In the genomic region with DNA sequence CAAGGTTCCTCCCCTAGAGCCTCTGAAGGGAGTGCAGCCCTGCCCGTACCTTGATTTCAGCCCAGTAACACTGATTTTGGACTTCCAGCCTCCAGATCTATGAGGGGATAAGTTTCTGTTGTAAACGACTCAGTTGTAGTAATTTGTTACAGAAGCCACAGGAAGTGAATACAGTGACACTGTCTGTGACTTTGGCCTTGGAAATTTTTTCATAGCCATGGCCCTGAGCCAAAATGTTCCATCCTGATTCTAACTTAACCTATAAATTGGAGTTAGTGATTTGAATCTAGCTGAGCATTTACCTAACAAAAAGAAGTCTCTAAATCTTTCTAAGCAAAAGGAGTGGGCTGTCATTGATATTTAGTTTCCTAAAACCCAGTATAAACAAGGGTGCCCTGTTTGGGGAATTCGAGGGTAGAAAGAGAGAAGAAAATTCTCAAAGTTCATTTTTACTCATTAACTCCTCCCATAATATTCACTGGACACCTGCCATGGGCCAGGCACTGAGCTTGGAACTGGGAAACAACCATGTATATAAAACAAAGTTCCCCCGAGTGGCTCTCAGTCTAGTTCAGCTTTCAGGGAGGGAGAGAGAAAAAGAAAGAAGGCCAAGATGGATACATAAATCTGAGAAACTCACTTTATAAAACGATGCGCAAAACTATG, we compare ENCODE assay signal across 18 cellular contexts.
DNase-seq lines count a peak whose midpoint lies in the region; ATAC-seq and TF ChIP-seq lines count a peak whose summit lies in the region.
"Had no signal": no experiment of that assay in that cellular context is flagged by ENCODE, and none has a peak within 500 bp of the region (broad histone marks: within the 10 kb centered on the region; RNA-seq: fewer than 3 reads in every experiment).

No MANE protein-coding gene starts in this region.

- H4K8ac ChIP-seq in H9 (replicated peaks; ENCODE audit: insufficient read length, low read depth, low read length) (no peak overlapping the region), trophoblast cell (ENCODE audit: low read depth, low read length) (peak overlapping the region; percentile 71)

- H3K27ac ChIP-seq in H9 (ENCODE audit: insufficient read length, low read depth, low read length): peak overlapping the region; percentile 5
- peak overlapping the region; percentile 66 to 79; a peak in 3 of 4 replicates for H3K27ac ChIP-seq in SK-N-SH (ENCODE audit: low read depth in 2 of 2, low read length in 1 of 2)
- peak overlapping the region; percentile 99 for H3K27ac ChIP-seq in trophoblast cell (ENCODE audit: low read depth, low read length)
- peak overlapping the region in 1 of 5 donors; percentile 35 for H3K27ac ChIP-seq in stomach
- H3K27ac ChIP-seq in upper lobe of left lung: no peak overlapping the region
- H3K27ac ChIP-seq: BLaER1 treated with 17β-estradiol and CSF1 and Interleukin-3, amounts not matched to agents 10 nM and 100 nM; prostate gland had no signal

- H2BK12ac ChIP-seq in H9 (ENCODE audit: insufficient read length, low read depth, low read length) (no peak overlapping the region), trophoblast cell (ENCODE audit: low read length) (peak overlapping the region; percentile 96)

- H3K9ac ChIP-seq in H9 (ENCODE audit: extremely low read depth, insufficient read length, low read length) (no peak overlapping the region), SK-N-SH (no peak overlapping the region), trophoblast cell (ENCODE audit: low read length) (no peak overlapping the region)
- H3K9ac ChIP-seq: BLaER1 treated with 17β-estradiol and CSF1 and Interleukin-3, amounts not matched to agents 10 nM and 100 nM had no signal

- H3K27me3 Mint-ChIP-seq in H9 (ENCODE audit: low read depth): no peaks in the 10 kb centered on the region

- no peak for TF ChIP-seq POLR2A in stomach (IDR thresholded peaks at IDR 0.05)
- TF ChIP-seq POLR2A in upper lobe of left lung (IDR thresholded peaks at IDR 0.05): no peak

- H3K18ac ChIP-seq in H9 (ENCODE audit: insufficient read length, low read depth, low read length) (no peak overlapping the region), trophoblast cell (ENCODE audit: low read length) (no peak overlapping the region)

- H3K14ac ChIP-seq in H9 (ENCODE audit: insufficient read depth, low read length) (no peak overlapping the region), trophoblast cell (ENCODE audit: low read length) (peak overlapping the region; percentile 57)

- peaks cover 32 to 34% of the 10 kb centered on the region in 2 experiments for H3K4me1 Mint-ChIP-seq in H9

- no peak overlapping the region for H2BK5ac ChIP-seq in H9 (ENCODE audit: insufficient read length, low read length)
- peak overlapping the region; percentile 96 for H2BK5ac ChIP-seq in trophoblast cell (ENCODE audit: low read depth, low read length, poor library complexity)

- H3K56ac ChIP-seq in H9 (ENCODE audit: insufficient read length, low read depth, low read length): no peak overlapping the region

- no peak for TF ChIP-seq RAD21 in SK-N-SH (IDR thresholded peaks at IDR 0.05; ENCODE audit: low read length)

- no peaks in the 10 kb centered on the region for H3K36me3 Mint-ChIP-seq in H9 (ENCODE audit: insufficient read depth in 1 of 3, low read depth in 3 of 3)

- H3K4me3 ChIP-seq in SK-N-SH (ENCODE audit: low read depth in 2 of 2, low read length in 1 of 2) (no peak overlapping the region), fibroblast of villous mesenchyme (ENCODE audit: low read depth, low read length) (no peak overlapping the region), trophoblast cell (ENCODE audit: low read depth, low read length) (no peak overlapping the region), stomach (no peak overlapping the region), upper lobe of left lung (no peak overlapping the region)
- H3K4me3 ChIP-seq: BLaER1 treated with 17β-estradiol and CSF1 and Interleukin-3, amounts not matched to agents 10 nM and 100 nM; prostate gland had no signal

- DNase-seq in H9 (no peak), SK-N-SH (no peak), fibroblast of villous mesenchyme (ENCODE audit: low read depth) (peak; percentile 6), trophoblast cell (peak in 1 of 2 donors; percentile 34), stomach (no peak), putamen (ENCODE audit: low spot score) (no peak), NCI-H1092 treated with DMSO at 0.1 percent for 48 hours (lab: John Stamatoyannopoulos, UW) (no peak), upper lobe of left lung (no peak)
- DNase-seq: activated CD4-positive, alpha-beta T cell treated with anti-CD3 and anti-CD28 coated beads for 1 hour; amygdala; effector CD8-positive, alpha-beta T cell; hippocampal formation; midbrain; stimulated activated CD4-positive, alpha-beta T cell treated with anti-CD3 and anti-CD28 coated beads, Interleukin-4, amount 100 ng/mL, for 1 hour; stimulated activated naive CD4-positive, alpha-beta T cell had no signal

- H4K12ac ChIP-seq in trophoblast cell (ENCODE audit: low read depth, low read length): no peak overlapping the region

- H2AK5ac ChIP-seq in H9 (ENCODE audit: insufficient read length, low read length): no peak overlapping the region
- peak overlapping the region; percentile 76 for H2AK5ac ChIP-seq in trophoblast cell (ENCODE audit: low read length)

- H3K9me2 ChIP-seq in SK-N-SH: no peaks in the 10 kb centered on the region

- H3K36me3 ChIP-seq in SK-N-SH (replicated peaks in 1 of 2; ENCODE audit: control insufficient read depth in 1 of 2, insufficient read depth in 2 of 2, low read length in 1 of 2) (no peaks in the 10 kb centered on the region), trophoblast cell (ENCODE audit: control insufficient read depth in 1 of 2, insufficient read depth in 2 of 2, low read length in 2 of 2) (no peaks in the 10 kb centered on the region), stomach (no peaks in the 10 kb centered on the region), upper lobe of left lung (no peaks in the 10 kb centered on the region)
- H3K36me3 ChIP-seq: BLaER1 treated with 17β-estradiol and CSF1 and Interleukin-3, amounts not matched to agents 10 nM and 100 nM; prostate gland had no signal

- WGBS in H9 (ENCODE audit: extremely low coverage, insufficient read length, low lambda C conversion rate): no CpG with 5 or more reads among the region's 6 CpGs
- WGBS in SK-N-SH (ENCODE audit: low lambda C conversion rate): 51% methylated on average over 6 of the region's 6 CpGs
- WGBS in trophoblast cell (ENCODE audit: extremely low coverage, insufficient coverage, insufficient read length): no CpG with 5 or more reads among the region's 6 CpGs
- WGBS in stomach, 5 donors: 61 to 73% (median 65%) methylated on average over 6 of the region's 6 CpGs
- WGBS in upper lobe of left lung, 2 donors: 65% methylated on average over 6 of the region's 6 CpGs

- H2AFZ ChIP-seq in H9 (ENCODE audit: low read length): no peak overlapping the region
- H2AFZ ChIP-seq in SK-N-SH (ENCODE audit: low read depth): peak overlapping the region; percentile 60; the same call in 1 of the 2 replicates
- no peak overlapping the region for H2AFZ ChIP-seq in trophoblast cell (ENCODE audit: insufficient read depth, low read length, poor library complexity)

- H3K79me2 ChIP-seq in H9 (ENCODE audit: insufficient read depth, low read length) (no peaks in the 10 kb centered on the region), SK-N-SH (ENCODE audit: insufficient read depth) (no peaks in the 10 kb centered on the region), trophoblast cell (ENCODE audit: control insufficient read depth, insufficient read depth, low read length, poor library complexity) (peaks cover 2% of the 10 kb centered on the region)

- H3T11ph ChIP-seq in H9 (ENCODE audit: low read length): no peak overlapping the region

- intact Hi-C loops in stomach (cut with DNase I; ENCODE audit: low total_unique reads): no loop called here

- H3K4me2 ChIP-seq in H9 (ENCODE audit: insufficient read depth, insufficient read length, low read length) (no peak overlapping the region), SK-N-SH (no peak overlapping the region), trophoblast cell (ENCODE audit: low read length) (no peak overlapping the region)
- H3K4me2 ChIP-seq: BLaER1 treated with 17β-estradiol and CSF1 and Interleukin-3, amounts not matched to agents 10 nM and 100 nM had no signal

- H3K79me1 ChIP-seq in H9 (ENCODE audit: insufficient read depth, low read depth, low read length, poor library complexity, severe bottlenecking): no peaks in the 10 kb centered on the region
- peaks cover 51% of the 10 kb centered on the region for H3K79me1 ChIP-seq in trophoblast cell (ENCODE audit: low read length)

- H3K27me3 ChIP-seq in H9 (ENCODE audit: insufficient read depth, low read length) (no peaks in the 10 kb centered on the region), SK-N-SH (ENCODE audit: insufficient read depth) (no peaks in the 10 kb centered on the region), trophoblast cell (ENCODE audit: insufficient read depth, low read length) (no peaks in the 10 kb centered on the region), stomach (no peaks in the 10 kb centered on the region), upper lobe of left lung (no peaks in the 10 kb centered on the region)
- H3K27me3 ChIP-seq: BLaER1 treated with 17β-estradiol and CSF1 and Interleukin-3, amounts not matched to agents 10 nM and 100 nM had no signal

- H3K9me3 ChIP-seq in H9 (ENCODE audit: control insufficient read depth, low read depth, low read length) (no peaks in the 10 kb centered on the region), SK-N-SH (no peaks in the 10 kb centered on the region), trophoblast cell (ENCODE audit: insufficient read depth, low read depth, low read length) (no peaks in the 10 kb centered on the region), stomach (no peaks in the 10 kb centered on the region), upper lobe of left lung (no peaks in the 10 kb centered on the region)
- H3K9me3 ChIP-seq: BLaER1 treated with 17β-estradiol and CSF1 and Interleukin-3, amounts not matched to agents 10 nM and 100 nM; prostate gland had no signal

- H3K23me2 ChIP-seq in H9 (ENCODE audit: insufficient read length, low read depth, low read length, poor library complexity, severe bottlenecking): no peaks in the 10 kb centered on the region

- CTCF ChIA-PET in SK-N-SH (lab: Yijun Ruan, JAX): no interaction called here

- H3K4me3 Mint-ChIP-seq in H9: no peak overlapping the region; a peak in 2 of 5 replicates
- H3K4me3 Mint-ChIP-seq: activated T-helper 1 cell treated with anti-CD3 and anti-CD28 coated beads, Interleukin-12 subunit alpha, Interleukin-12 subunit beta, Interleukin-2, Interleukin-4 antibody, amounts not matched to agents 30 ng/mL and 10 ng/mL and 1 ng/mL, durations not matched to agents 14 hours and 24 hours and 36 hours had no signal

- TF ChIP-seq EP300 in SK-N-SH (IDR thresholded peaks at IDR 0.05; ENCODE audit: borderline replicate concordance in 1 of 2, low read depth in 1 of 2, low read length in 1 of 2): no peak
- TF ChIP-seq EP300 in stomach (IDR thresholded peaks at IDR 0.05): no peak
- TF ChIP-seq EP300 in upper lobe of left lung (IDR thresholded peaks at IDR 0.05): no peak

- H3K4me1 ChIP-seq in H9 (ENCODE audit: insufficient read depth, low read length): peaks cover 3% of the 10 kb centered on the region; the same call in 1 of the 2 replicates
- H3K4me1 ChIP-seq in SK-N-SH (ENCODE audit: control insufficient read depth in 1 of 2, insufficient read depth in 2 of 2, low read depth in 1 of 2, low read length in 1 of 2): peaks cover 17 to 22% of the 10 kb centered on the region in 2 experiments; a peak in 3 of 4 replicates
- H3K4me1 ChIP-seq in trophoblast cell (ENCODE audit: control insufficient read depth in 1 of 2, insufficient read depth in 2 of 2, low read length in 2 of 2): peaks cover 14 to 27% of the 10 kb centered on the region in 2 experiments
- no peaks in the 10 kb centered on the region for H3K4me1 ChIP-seq in stomach
- H3K4me1 ChIP-seq in upper lobe of left lung: peaks cover 0 to 8% (median 2%) of the 10 kb centered on the region in 4 donors
- H3K4me1 ChIP-seq: BLaER1 treated with 17β-estradiol and CSF1 and Interleukin-3, amounts not matched to agents 10 nM and 100 nM; prostate gland had no signal

- TF ChIP-seq CTCF in H9 (conservative IDR thresholded peaks at IDR 0.05) (no peak), SK-N-SH (IDR thresholded peaks at IDR 0.05) (no peak), fibroblast of villous mesenchyme (IDR thresholded peaks at IDR 0.05; ENCODE audit: insufficient read depth, low read depth, low read length) (no peak), stomach (IDR thresholded peaks at IDR 0.05) (no peak), upper lobe of left lung (IDR thresholded peaks at IDR 0.05) (no peak)

- no peak overlapping the region for H3K4ac ChIP-seq in H9 (ENCODE audit: low read depth, low read length)
- peak overlapping the region; percentile 40 for H3K4ac ChIP-seq in trophoblast cell (ENCODE audit: low read depth, low read length)

- H3K23ac ChIP-seq in H9 (ENCODE audit: insufficient read length, low read depth, low read length): no peak overlapping the region
- no peak overlapping the region for H3K23ac ChIP-seq in trophoblast cell (ENCODE audit: low read length)

- peaks cover 22% of the 10 kb centered on the region for H3F3A ChIP-seq in SK-N-SH (replicated peaks; ENCODE audit: insufficient read depth)

- H2BK120ac ChIP-seq in H9 (ENCODE audit: low read depth, low read length, poor library complexity, severe bottlenecking) (no peak overlapping the region), trophoblast cell (ENCODE audit: insufficient read depth, low read length, poor library complexity) (peak overlapping the region; percentile 96)

- no peak for ATAC-seq in upper lobe of left lung (ENCODE audit: low FRiP score in 2 of 2)

- POLR2A ChIA-PET in SK-N-SH (lab: Yijun Ruan, JAX): no interaction called here

- H2BK20ac ChIP-seq in H9 (ENCODE audit: low read depth, low read length, poor library complexity, severe bottlenecking): peak overlapping the region; percentile 1

- H4K91ac ChIP-seq in H9 (ENCODE audit: insufficient read length, low read depth, low read length): no peak overlapping the region
- peak overlapping the region; percentile 91 for H4K91ac ChIP-seq in trophoblast cell (ENCODE audit: low read depth, low read length)

- H4K20me1 ChIP-seq in H9 (ENCODE audit: control insufficient read depth, insufficient read depth, insufficient read length): no peaks in the 10 kb centered on the region
- no peaks in the 10 kb centered on the region for H4K20me1 ChIP-seq in SK-N-SH (ENCODE audit: insufficient read depth)
- H4K20me1 ChIP-seq: BLaER1 treated with 17β-estradiol and CSF1 and Interleukin-3, amounts not matched to agents 10 nM and 100 nM had no signal

- H2BK15ac ChIP-seq in H9 (ENCODE audit: low read depth, low read length): no peak overlapping the region

- H3K27ac Mint-ChIP-seq in H9: peak overlapping the region; percentile 93 to 96 (median 93)
- H3K27ac Mint-ChIP-seq: activated T-helper 1 cell treated with anti-CD3 and anti-CD28 coated beads, Interleukin-12 subunit alpha, Interleukin-12 subunit beta, Interleukin-2, Interleukin-4 antibody, amounts not matched to agents 30 ng/mL and 10 ng/mL and 1 ng/mL, durations not matched to agents 14 hours and 24 hours and 36 hours had no signal

- no peak overlapping the region for H4K5ac ChIP-seq in H9 (ENCODE audit: insufficient read length, low read depth, low read length)

- H3K9me3 Mint-ChIP-seq in H9: no peaks in the 10 kb centered on the region
- H3K9me3 Mint-ChIP-seq: activated T-helper 1 cell treated with anti-CD3 and anti-CD28 coated beads, Interleukin-12 subunit alpha, Interleukin-12 subunit beta, Interleukin-2, Interleukin-4 antibody, amounts not matched to agents 30 ng/mL and 10 ng/mL and 1 ng/mL, durations not matched to agents 14 hours and 24 hours and 36 hours had no signal

Comparison
In these comparisons a context has a peak if more than half of its experiments do, and no peak if none do; other contexts are left out.
1. H3K27ac ChIP-seq: peak in H9 (single experiment), SK-N-SH (2 of 2) and trophoblast cell (single experiment); none in upper lobe of left lung (0 of 4).